ENCODE assay signal across 9 cellular contexts in the genomic region with DNA sequence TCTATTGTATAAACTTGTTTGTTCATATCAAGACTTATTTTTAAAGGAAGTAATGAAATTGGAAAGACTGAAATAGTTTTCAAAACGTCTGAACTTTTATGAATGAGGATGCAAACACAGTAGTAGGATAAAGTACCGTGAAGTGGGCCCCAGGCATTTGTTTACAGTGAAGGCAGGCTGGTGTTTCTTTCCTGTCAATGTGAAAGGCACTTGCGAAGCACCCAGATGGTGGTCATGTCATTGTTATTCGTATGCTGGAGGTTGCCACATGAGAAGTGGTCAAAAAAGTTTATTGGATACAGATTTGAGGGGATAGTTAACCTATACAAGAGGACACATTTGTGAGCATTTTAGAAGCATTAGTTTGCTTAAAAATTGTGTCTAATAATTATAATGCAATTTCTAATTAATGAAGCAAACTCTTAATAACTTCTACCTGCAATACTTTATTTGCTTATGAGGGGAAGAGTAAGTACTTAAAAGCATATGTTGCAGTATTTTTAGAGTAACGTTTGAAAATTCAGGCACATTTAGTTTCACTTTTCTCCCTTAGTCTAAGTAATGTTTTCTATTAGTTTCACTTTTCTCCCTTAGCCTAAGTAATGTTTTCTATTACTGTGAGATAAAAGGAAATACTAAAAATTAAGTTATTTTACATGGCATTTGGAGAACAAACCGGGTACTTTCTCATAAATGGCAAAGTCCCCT.
DNase-seq lines count a peak whose midpoint lies in the region; ATAC-seq and TF ChIP-seq lines count a peak whose summit lies in the region.
"Had no signal": no experiment of that assay in that cellular context is flagged by ENCODE, and none has a peak within 500 bp of the region (broad histone marks: within the 10 kb centered on the region; RNA-seq: fewer than 3 reads in every experiment).

No MANE protein-coding gene starts in this region.

- peaks cover 35% of the 10 kb centered on the region for H3K4me1 Mint-ChIP-seq in activated naive CD4-positive, alpha-beta T cell treated with anti-CD3 and anti-CD28 coated beads, Interleukin-2, amount 50 U/mL, for 24 hours

- peak overlapping the region; percentile 66 for H3K4me2 ChIP-seq in hepatocyte

- no peaks in the 10 kb centered on the region for H3K27me3 Mint-ChIP-seq in activated naive CD4-positive, alpha-beta T cell treated with anti-CD3 and anti-CD28 coated beads, Interleukin-2, amount 50 U/mL, for 24 hours

- H3K9me3 ChIP-seq in hepatocyte (ENCODE audit: low read depth) (no peaks in the 10 kb centered on the region), tibial nerve (no peaks in the 10 kb centered on the region)

- TF ChIP-seq CTCF in WI38 (IDR thresholded peaks at IDR 0.05; ENCODE audit: low read depth, low read length) (no peak), hepatocyte (IDR thresholded peaks at IDR 0.05; ENCODE audit: poor library complexity) (no peak), tibial nerve (IDR thresholded peaks at IDR 0.05) (no peak)

- H3K27me3 ChIP-seq in hepatocyte (no peaks in the 10 kb centered on the region), tibial nerve (no peaks in the 10 kb centered on the region)

- peak overlapping the region; percentile 85 for H3K4me3 Mint-ChIP-seq in activated naive CD4-positive, alpha-beta T cell treated with anti-CD3 and anti-CD28 coated beads, Interleukin-2, amount 50 U/mL, for 24 hours

- no peaks in the 10 kb centered on the region for H3K9me2 ChIP-seq in hepatocyte (replicated peaks; ENCODE audit: insufficient read depth)

- TF ChIP-seq EP300 in tibial nerve (IDR thresholded peaks at IDR 0.05): no peak

- no peaks in the 10 kb centered on the region for H4K20me1 ChIP-seq in hepatocyte (ENCODE audit: insufficient read depth, poor library complexity, severe bottlenecking)

- 32% methylated on average over 6 of the region's 6 CpGs for WGBS in hepatocyte (ENCODE audit: low lambda C conversion rate, missing lambda C conversion rate)
- 15 to 22% methylated on average over 6 of the region's 6 CpGs for WGBS in tibial nerve, 2 donors

- peaks cover 11% of the 10 kb centered on the region for H3K36me3 Mint-ChIP-seq in activated naive CD4-positive, alpha-beta T cell treated with anti-CD3 and anti-CD28 coated beads, Interleukin-2, amount 50 U/mL, for 24 hours

- ATAC-seq in HG02973 (IDR thresholded peaks at IDR 0.05; ENCODE audit: unreplicated experiment): no peak
- no peak for ATAC-seq in GM21528 (IDR thresholded peaks at IDR 0.05; ENCODE audit: low FRiP score, unreplicated experiment)

- H3K36me3 ChIP-seq in hepatocyte (replicated peaks; ENCODE audit: insufficient read depth, low read depth) (no peaks in the 10 kb centered on the region), tibial nerve (no peaks in the 10 kb centered on the region)

- H3K27ac ChIP-seq in hepatocyte (peak overlapping the region; percentile 12), tibial nerve (peak overlapping the region in 3 of 4 donors; percentile 28 to 63 (median 42))

- no peak for TF ChIP-seq POLR2A in tibial nerve (IDR thresholded peaks at IDR 0.05)

- H3K4me3 ChIP-seq in WI38 (ENCODE audit: low read depth, low read length): peak overlapping the region; percentile 50
- H3K4me3 ChIP-seq in hepatocyte: no peak overlapping the region
- peak overlapping the region in 3 of 4 donors; percentile 4 to 29 (median 21) for H3K4me3 ChIP-seq in tibial nerve

- peak overlapping the region; percentile 25 for H2AFZ ChIP-seq in hepatocyte

- H3K27ac Mint-ChIP-seq in activated naive CD4-positive, alpha-beta T cell treated with anti-CD3 and anti-CD28 coated beads, Interleukin-2, amount 50 U/mL, for 24 hours: peak overlapping the region; percentile 92

- peaks cover 17% of the 10 kb centered on the region for H3K4me1 ChIP-seq in hepatocyte (ENCODE audit: insufficient read depth)
- H3K4me1 ChIP-seq in tibial nerve: peaks cover 0 to 26% (median 8%) of the 10 kb centered on the region in 4 donors

- H3K9me3 Mint-ChIP-seq in activated naive CD4-positive, alpha-beta T cell treated with anti-CD3 and anti-CD28 coated beads, Interleukin-2, amount 50 U/mL, for 24 hours: peaks cover 6% of the 10 kb centered on the region

- DNase-seq in activated naive CD4-positive, alpha-beta T cell treated with Interleukin-2 at 50 U/mL for 16 hours: no peak
- DNase-seq in hepatocyte (ENCODE audit: low spot score) (no peak), tibial nerve (ENCODE audit: low spot score in 2 of 2) (no peak)
- DNase-seq in activated CD4-positive, CD25-positive, alpha-beta regulatory T cell treated with anti-CD3 and anti-CD28 coated beads, Interleukin-2, amount 50 U/mL, for 72 hours: no peak
- DNase-seq: effector CD4-positive, alpha-beta T cell had no signal

- no peaks in the 10 kb centered on the region for H3K79me2 ChIP-seq in hepatocyte
